In the genomic region with DNA sequence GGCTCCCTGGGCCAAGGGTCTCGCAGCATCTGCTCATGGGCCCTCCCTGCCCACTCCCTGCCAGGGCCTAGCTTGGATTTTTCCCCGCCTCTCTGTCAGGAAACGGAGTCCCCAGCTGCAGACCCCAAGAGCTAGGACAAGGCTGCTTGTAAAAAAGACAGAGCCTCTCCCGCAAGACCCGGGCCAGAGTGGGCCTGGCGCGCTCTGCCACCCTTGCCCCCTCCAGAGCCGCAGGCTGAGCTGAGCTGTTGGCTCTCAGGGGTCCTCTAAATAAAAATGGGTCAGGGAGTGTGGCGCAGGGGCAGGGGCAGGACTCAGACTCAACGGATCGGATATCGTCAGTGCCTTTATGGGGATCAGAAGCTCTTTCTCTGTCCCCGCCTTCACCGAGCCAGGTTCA, we compare ENCODE assay signal across 6 cellular contexts.
"Had no signal": no experiment of that assay in that cellular context is flagged by ENCODE, and none has a peak within 500 bp of the region (broad histone marks: within the 10 kb centered on the region; RNA-seq: fewer than 3 reads in every experiment).

No MANE protein-coding gene starts in this region.

- H3K4me3 Mint-ChIP-seq: GM23338, H9 had no signal

- H3K36me3 Mint-ChIP-seq: IgD-negative memory B cell had no signal

- H2AFZ ChIP-seq: GM23338 had no signal

- H3K9me3 Mint-ChIP-seq: IgD-negative memory B cell had no signal

- H3K4me3 ChIP-seq: GM23338 had no signal

- H3K4me2 ChIP-seq: GM23338 had no signal

- H3K4me1 Mint-ChIP-seq: IgD-negative memory B cell had no signal

- DNase-seq: H9, HCEC 1CT, KBM-7 had no signal

- H3K27ac Mint-ChIP-seq: GM23338, IgD-negative memory B cell had no signal

- ATAC-seq: GM23338 had no signal

- H3K27ac ChIP-seq: HL-60 had no signal
